ENCODE assay signal across 7 cellular contexts in the genomic region with DNA sequence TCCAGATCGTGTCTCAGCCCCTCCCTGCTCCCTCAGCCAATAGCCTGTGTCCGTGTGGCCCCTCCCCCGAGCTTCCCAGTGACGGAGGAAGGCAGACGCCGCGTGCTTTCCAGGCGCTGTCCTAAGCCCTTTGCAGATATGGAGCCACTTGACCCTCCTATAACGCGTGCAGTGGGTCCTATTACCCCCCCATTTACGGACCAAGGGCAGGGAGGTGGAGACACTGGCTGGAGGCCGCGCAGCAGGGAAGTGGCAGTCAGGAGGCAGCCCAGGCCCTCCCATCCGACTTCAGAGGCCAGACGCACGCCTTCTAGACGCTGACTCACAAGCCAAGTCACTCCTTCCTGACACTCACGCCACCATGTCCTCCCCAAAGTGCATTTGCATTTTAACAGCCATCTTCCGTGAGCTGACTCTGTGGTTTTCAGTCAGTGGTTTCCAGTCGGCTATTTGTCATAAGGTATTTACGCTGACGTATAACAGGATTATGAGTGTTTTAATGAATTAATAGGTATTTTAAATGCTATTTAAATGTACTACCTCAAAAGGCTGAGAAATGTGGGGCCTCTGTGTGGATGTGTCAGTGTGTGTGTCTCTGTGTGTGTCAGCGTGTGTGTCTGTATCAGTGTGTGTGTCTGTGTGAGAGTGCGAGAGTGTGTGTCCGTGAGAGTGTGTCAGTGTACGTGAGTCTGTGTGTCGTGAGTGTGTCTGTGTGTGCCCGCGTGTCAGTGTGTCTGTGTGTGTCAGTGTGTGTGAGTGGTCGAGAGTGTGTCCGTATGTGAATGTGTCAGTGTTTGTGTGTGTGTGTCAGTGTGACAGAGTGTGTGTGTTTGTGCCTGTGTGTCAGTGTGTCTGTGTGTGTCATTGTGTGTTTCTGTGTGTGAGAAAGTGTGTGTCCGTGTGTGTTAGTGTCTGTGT.
DNase-seq lines count a peak whose midpoint lies in the region; ATAC-seq and TF ChIP-seq lines count a peak whose summit lies in the region.

No MANE protein-coding gene starts in this region.

- H3K27ac ChIP-seq in esophagus muscularis mucosa (replicated peaks in 1 of 4), result peak overlapping the region; percentile 49 to 82 (median 64)

- WGBS in esophagus muscularis mucosa, result 59% methylated on average over 26 of the region's 32 CpGs

- intact Hi-C loops in esophagus muscularis mucosa (cut with DNase I), result no loop called here

- H3K27ac Mint-ChIP-seq in nephron, result peak overlapping the region; percentile 45 to 86 (median 60)
- peak overlapping the region; percentile 100 for H3K27ac Mint-ChIP-seq in stimulated activated naive CD8-positive, alpha-beta T cell treated with anti-CD3 and anti-CD28 coated beads, Interleukin-15, Interleukin-2, amounts not matched to agents 100 ng/mL and 50 ng/mL, for 24 hours

- TF ChIP-seq CTCF in esophagus muscularis mucosa (IDR thresholded peaks at IDR 0.05) (no peak), nephron (IDR thresholded peaks at IDR 0.05; ENCODE audit: unreplicated experiment in 3 of 3) (no peak)

- peak overlapping the region; percentile 28 to 47 (median 36) for H3K4me3 ChIP-seq in esophagus muscularis mucosa

- peak overlapping the region; percentile 16 to 40 (median 28) for H3K4me3 Mint-ChIP-seq in nephron
- H3K4me3 Mint-ChIP-seq in stimulated activated naive CD8-positive, alpha-beta T cell treated with anti-CD3 and anti-CD28 coated beads, Interleukin-15, Interleukin-2, amounts not matched to agents 100 ng/mL and 50 ng/mL, for 24 hours, result peak overlapping the region; percentile 88

- no peak for TF ChIP-seq EP300 in esophagus muscularis mucosa (IDR thresholded peaks at IDR 0.05)

- H3K9me3 ChIP-seq in esophagus muscularis mucosa, result no peaks in the 10 kb centered on the region

- peaks cover 3% of the 10 kb centered on the region for H3K9me3 Mint-ChIP-seq in nephron
- peaks cover 12% of the 10 kb centered on the region for H3K9me3 Mint-ChIP-seq in stimulated activated naive CD8-positive, alpha-beta T cell treated with anti-CD3 and anti-CD28 coated beads, Interleukin-15, Interleukin-2, amounts not matched to agents 100 ng/mL and 50 ng/mL, for 24 hours

- peaks cover 0 to 10% (median 6%) of the 10 kb centered on the region in 4 donors for H3K4me1 ChIP-seq in esophagus muscularis mucosa

- peaks cover 0 to 58% (median 0%) of the 10 kb centered on the region in 4 donors for H3K27me3 ChIP-seq in esophagus muscularis mucosa

- ATAC-seq in HG02885 (IDR thresholded peaks at IDR 0.05; ENCODE audit: poor library complexity, unreplicated experiment), result peak; percentile 86

- peak; percentile 93 for DNase-seq in NOMO-1 treated with DMSO at 0.1 percent for 48 hours (lab: John Stamatoyannopoulos, UW; ENCODE audit: unreplicated experiment)
- peak; percentile 82 for DNase-seq in activated T-cell treated with anti-CD3 and anti-CD28 coated beads for 1 hour (ENCODE audit: low read depth)
- DNase-seq in esophagus muscularis mucosa (ENCODE audit: extremely low spot score), result no peak

- no peaks in the 10 kb centered on the region for H3K36me3 ChIP-seq in esophagus muscularis mucosa

- H3K27me3 Mint-ChIP-seq in nephron (ENCODE audit: low read depth), result peaks cover 4% of the 10 kb centered on the region
- no peaks in the 10 kb centered on the region for H3K27me3 Mint-ChIP-seq in stimulated activated naive CD8-positive, alpha-beta T cell treated with anti-CD3 and anti-CD28 coated beads, Interleukin-15, Interleukin-2, amounts not matched to agents 100 ng/mL and 50 ng/mL, for 24 hours

- H3K4me1 Mint-ChIP-seq in nephron, result peaks cover 23% of the 10 kb centered on the region
- peaks cover 58% of the 10 kb centered on the region for H3K4me1 Mint-ChIP-seq in stimulated activated naive CD8-positive, alpha-beta T cell treated with anti-CD3 and anti-CD28 coated beads, Interleukin-15, Interleukin-2, amounts not matched to agents 100 ng/mL and 50 ng/mL, for 24 hours (ENCODE audit: low read depth)

- H3K36me3 Mint-ChIP-seq in nephron (ENCODE audit: low read depth), result no peaks in the 10 kb centered on the region
- H3K36me3 Mint-ChIP-seq in stimulated activated naive CD8-positive, alpha-beta T cell treated with anti-CD3 and anti-CD28 coated beads, Interleukin-15, Interleukin-2, amounts not matched to agents 100 ng/mL and 50 ng/mL, for 24 hours (ENCODE audit: low read depth), result peaks cover 9% of the 10 kb centered on the region

- TF ChIP-seq POLR2A in GM18526 (IDR thresholded peaks at IDR 0.05; ENCODE audit: extremely low read depth, insufficient read length) (peak; percentile 67), esophagus muscularis mucosa (IDR thresholded peaks at IDR 0.05; ENCODE audit: low read depth) (no peak)
